In the genomic region with DNA sequence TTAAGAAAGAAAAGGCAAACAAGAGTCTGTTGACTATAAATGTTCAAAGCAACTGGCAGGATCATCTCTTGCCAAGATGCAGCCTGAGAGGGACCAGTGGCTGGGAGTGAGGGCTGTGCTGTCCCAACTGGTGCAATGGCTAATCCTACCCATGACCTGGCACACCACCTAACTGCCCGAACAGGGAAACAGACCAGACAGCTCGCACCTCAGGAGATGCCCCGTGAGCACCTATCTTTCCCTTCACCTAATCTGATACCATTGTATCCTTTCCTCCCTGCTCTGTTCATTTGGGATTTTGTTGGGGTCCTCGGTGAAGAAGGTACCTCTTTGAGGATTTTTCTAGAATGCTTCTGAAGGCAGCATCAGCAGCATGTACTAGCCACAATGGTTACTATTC, we compare ENCODE assay signal across 21 cellular contexts.
"Had no signal": no experiment of that assay in that cellular context is flagged by ENCODE, and none has a peak within 500 bp of the region (broad histone marks: within the 10 kb centered on the region; RNA-seq: fewer than 3 reads in every experiment).

No MANE protein-coding gene starts in this region.

- H3K4me1 ChIP-seq: foreskin keratinocyte, gastroesophageal sphincter, heart left ventricle, left lung, lower lobe of right lung had no signal

- H3K36me3 Mint-ChIP-seq: immature natural killer cell, mesothelial cell of epicardium, naive B cell had no signal

- H3K36me3 ChIP-seq: gastroesophageal sphincter, heart left ventricle, left lung, lower lobe of right lung had no signal

- H2AFZ ChIP-seq: hepatocyte had no signal

- H3K27me3 ChIP-seq: foreskin keratinocyte, gastroesophageal sphincter, heart left ventricle, hepatocyte, left lung had no signal

- H3K9me3 Mint-ChIP-seq: immature natural killer cell, naive B cell had no signal

- H3K9me3 ChIP-seq: gastroesophageal sphincter, heart left ventricle, left lung, lower lobe of right lung had no signal

- H3K27me3 Mint-ChIP-seq: naive B cell had no signal

- H3K4me2 ChIP-seq: hepatocyte had no signal

- H3K27ac ChIP-seq: coronary artery, dorsolateral prefrontal cortex, epithelial cell of prostate, foreskin keratinocyte, gastroesophageal sphincter, heart left ventricle, hepatocyte, left lung, lower lobe of right lung had no signal

- H3K4me1 Mint-ChIP-seq: immature natural killer cell, mesothelial cell of epicardium, naive B cell had no signal

- DNase-seq: dermis blood vessel endothelial cell; dorsolateral prefrontal cortex; effector CD4-positive, alpha-beta T cell; effector memory CD4-positive, alpha-beta T cell; erythroblast; foreskin keratinocyte; heart left ventricle; hypothalamus; immature natural killer cell; left cardiac atrium; left lung; left ventricle myocardium superior; lower lobe of right lung; mesenchymal stem cell; naive B cell had no signal

- H3K27ac Mint-ChIP-seq: immature natural killer cell, mesothelial cell of epicardium had no signal

- H3K4me3 Mint-ChIP-seq: immature natural killer cell, mesothelial cell of epicardium, naive B cell had no signal

- ATAC-seq: esophagus mucosa, foreskin keratinocyte, gastroesophageal sphincter, heart left ventricle, left cardiac atrium, left lung, left ventricle myocardium superior, lower lobe of right lung had no signal

- H3K4me3 ChIP-seq: coronary artery, dorsolateral prefrontal cortex, gastroesophageal sphincter, heart left ventricle, hepatocyte, left lung, lower lobe of right lung had no signal
